Comparison of ENCODE assay signal across 12 cellular contexts in genomic region chr4:1344696-1345095, GRCh38. TPM values are rescaled to one million over a fixed set of nuclear protein-coding genes. Genes with fewer than 3 reads are reported as not detected.
DNase-seq lines count a peak whose midpoint lies in the region; ATAC-seq and TF ChIP-seq lines count a peak whose summit lies in the region.
"Had no signal": no experiment of that assay in that cellular context is flagged by ENCODE, and none has a peak within 500 bp of the region (broad histone marks: within the 10 kb centered on the region; RNA-seq: fewer than 3 reads in every experiment).

No MANE protein-coding gene starts in this region.

- no peaks in the 10 kb centered on the region for H3K27me3 ChIP-seq in SK-N-SH (ENCODE audit: insufficient read depth)
- no peaks in the 10 kb centered on the region for H3K27me3 ChIP-seq in PC-9 (ENCODE audit: insufficient read depth, low read depth)
- H3K27me3 ChIP-seq in osteoblast (ENCODE audit: insufficient read depth, low read length) = no peaks in the 10 kb centered on the region
- H3K27me3 ChIP-seq: thyroid gland had no signal

- H3K4me1 Mint-ChIP-seq in endothelial cell (ENCODE audit: unreplicated experiment) = peaks cover 20% of the 10 kb centered on the region

- WGBS in SK-N-SH (ENCODE audit: low lambda C conversion rate) = 85% methylated on average over 11 of the region's 12 CpGs

- H3K4me3 ChIP-seq in SK-N-SH (ENCODE audit: low read depth in 2 of 2, low read length in 1 of 2) (no peak overlapping the region; a peak in 1 of 4 replicates), PC-9 (no peak overlapping the region), osteoblast (ENCODE audit: insufficient read depth, low read length) (peak overlapping the region; percentile 22)
- H3K4me3 ChIP-seq: thyroid gland had no signal

- H3K79me2 ChIP-seq in SK-N-SH (ENCODE audit: insufficient read depth) = peaks cover 56% of the 10 kb centered on the region
- peaks cover 16% of the 10 kb centered on the region; the same call in 1 of the 2 replicates for H3K79me2 ChIP-seq in PC-9 (ENCODE audit: low read depth)
- peaks cover 47% of the 10 kb centered on the region for H3K79me2 ChIP-seq in osteoblast (ENCODE audit: insufficient read depth, low read length)

- H3K9me3 ChIP-seq in SK-N-SH (no peaks in the 10 kb centered on the region), PC-9 (ENCODE audit: insufficient read depth, low read depth) (no peaks in the 10 kb centered on the region), osteoblast (ENCODE audit: low read depth, low read length) (no peaks in the 10 kb centered on the region)
- H3K9me3 ChIP-seq: thyroid gland had no signal

- no peak for TF ChIP-seq EP300 in SK-N-SH (IDR thresholded peaks at IDR 0.05; ENCODE audit: borderline replicate concordance in 1 of 2, low read depth in 1 of 2, low read length in 1 of 2)

- no peak overlapping the region for H3K27ac ChIP-seq in SK-N-SH (ENCODE audit: low read depth in 2 of 2, low read length in 1 of 2)
- H3K27ac ChIP-seq in PC-9 = no peak overlapping the region; the same call in 1 of the 2 replicates
- no peak overlapping the region for H3K27ac ChIP-seq in osteoblast (ENCODE audit: low read depth, low read length)
- H3K27ac ChIP-seq: thyroid gland had no signal

- H4K20me1 ChIP-seq in SK-N-SH (ENCODE audit: insufficient read depth) (no peaks in the 10 kb centered on the region), PC-9 (ENCODE audit: insufficient read depth) (no peaks in the 10 kb centered on the region; the same call in 1 of the 2 replicates), osteoblast (ENCODE audit: insufficient read depth, low read length) (peaks cover 3% of the 10 kb centered on the region)

- H3K27me3 Mint-ChIP-seq in endothelial cell (ENCODE audit: unreplicated experiment) = peaks cover 19% of the 10 kb centered on the region

- ATAC-seq in SK-N-SH treated with all-trans-retinoic acid at 6 μM for 48 hours (no peak), GM21526 (IDR thresholded peaks at IDR 0.05; ENCODE audit: low FRiP score, unreplicated experiment) (no peak)

- no peak for TF ChIP-seq CTCF in SK-N-SH (IDR thresholded peaks at IDR 0.05)
- TF ChIP-seq CTCF in PC-9 (conservative IDR thresholded peaks at IDR 0.05) = no peak
- no peak for TF ChIP-seq CTCF in endothelial cell (IDR thresholded peaks at IDR 0.05; ENCODE audit: unreplicated experiment)
- TF ChIP-seq CTCF in osteoblast (IDR thresholded peaks at IDR 0.05; ENCODE audit: extremely low read depth, low read depth, low read length) = no peak

- peak overlapping the region; percentile 79 for H3K27ac Mint-ChIP-seq in endothelial cell (ENCODE audit: unreplicated experiment)

- POLR2A ChIA-PET in SK-N-SH (lab: Yijun Ruan, JAX) (no interaction called here), PC-9 (lab: Charles Lee; ENCODE audit: unreplicated experiment) (no interaction called here)

- BruUV-seq in PC-9 (replicated peaks; lab: Mats Ljungman, UMichigan) = no TSS peak

- peak overlapping the region; percentile 98; the same call in 1 of the 2 replicates for H3K4me2 ChIP-seq in SK-N-SH
- peak overlapping the region; percentile 98 for H3K4me2 ChIP-seq in PC-9
- H3K4me2 ChIP-seq in osteoblast (ENCODE audit: insufficient read depth, low read length) = peak overlapping the region; percentile 91

- no peak for TF ChIP-seq RAD21 in SK-N-SH (IDR thresholded peaks at IDR 0.05; ENCODE audit: low read length)

- DNase-seq in SK-N-SH (no peak), PC-9 (peak in 1 of 2 experiments; percentile 63), endothelial cell (ENCODE audit: low spot score) (no peak), osteoblast (ENCODE audit: insufficient read length, low spot score, missing footprints) (no peak), iPS-NIHi11 (ENCODE audit: low spot score) (no peak), NOMO-1 treated with dmso at 0.1 percent for 144 hours (lab: John Stamatoyannopoulos, UW; ENCODE audit: unreplicated experiment) (no peak)
- DNase-seq: NCI-H2081 treated with DMSO at 0.1 percent for 48 hours; occipital lobe; stimulated activated CD4-positive, alpha-beta T cell treated with anti-CD3 and anti-CD28 coated beads, Interleukin-4, amount 100 ng/mL, for 24 hours; thyroid gland had no signal

- H3K4me1 ChIP-seq in SK-N-SH (ENCODE audit: control insufficient read depth in 1 of 2, insufficient read depth in 2 of 2, low read depth in 1 of 2, low read length in 1 of 2) (peaks cover 0 to 20% of the 10 kb centered on the region in 2 experiments; a peak in 1 of 4 replicates), PC-9 (replicated peaks; ENCODE audit: insufficient read depth) (peaks cover 30% of the 10 kb centered on the region), osteoblast (ENCODE audit: insufficient read depth, low read length) (peaks cover 23% of the 10 kb centered on the region)

- H2AFZ ChIP-seq in SK-N-SH (ENCODE audit: low read depth) (no peak overlapping the region), PC-9 (no peak overlapping the region), osteoblast (ENCODE audit: low read length) (no peak overlapping the region)

- H3K36me3 ChIP-seq in SK-N-SH (replicated peaks in 1 of 2; ENCODE audit: control insufficient read depth in 1 of 2, insufficient read depth in 2 of 2, low read length in 1 of 2) (peaks cover 11 to 17% of the 10 kb centered on the region in 2 experiments), PC-9 (ENCODE audit: low read depth) (peaks cover 7% of the 10 kb centered on the region), osteoblast (ENCODE audit: insufficient read depth, low read length) (peaks cover 14% of the 10 kb centered on the region)

- H3K9me2 ChIP-seq in SK-N-SH = no peaks in the 10 kb centered on the region
- H3K9me2 ChIP-seq in PC-9 (ENCODE audit: insufficient read depth) = no peaks in the 10 kb centered on the region

- peak overlapping the region; percentile 85 for H3K4me3 Mint-ChIP-seq in endothelial cell (ENCODE audit: unreplicated experiment)

- H3K36me3 Mint-ChIP-seq in endothelial cell (ENCODE audit: low read depth, unreplicated experiment) = peaks cover 20% of the 10 kb centered on the region

- H3K9ac ChIP-seq in SK-N-SH = no peak overlapping the region

- H3F3A ChIP-seq in SK-N-SH (replicated peaks; ENCODE audit: insufficient read depth) (peaks cover 25% of the 10 kb centered on the region), PC-9 (ENCODE audit: insufficient read depth, low read depth) (peaks cover 44% of the 10 kb centered on the region)

- CTCF ChIA-PET in SK-N-SH (lab: Yijun Ruan, JAX) (interaction anchor here (2.4 kb wide), 1 partner anchor 77 kb away, joined by 5 read pairs; no protein-coding TSS in a partner anchor), PC-9 (lab: Charles Lee) (no interaction called here)

- H3K9me3 Mint-ChIP-seq in endothelial cell (ENCODE audit: unreplicated experiment) = no peaks in the 10 kb centered on the region

- intact Hi-C loops in PC-9 (cut with micrococcal nuclease; ENCODE audit: unreplicated experiment) = loop anchor here (1.0 to 10.0 kb wide), 5 partner anchors 14 to 1102 kb away; partner anchors contain the start of genes FGFRL1, TACC3 and TMEM129

TF ChIP-seq in SK-N-SH, 30 proteins besides CTCF, POLR2A, EP300 and RAD21:
- no peak for TF ChIP-seq SIN3A (IDR thresholded peaks at IDR 0.05; ENCODE audit: borderline replicate concordance, low read depth, low read length)
- no peak for TF ChIP-seq JUND (IDR thresholded peaks at IDR 0.05)
- no peak for TF ChIP-seq YY1 (IDR thresholded peaks at IDR 0.05; ENCODE audit: low read depth)
- TF ChIP-seq RFX5 (IDR thresholded peaks at IDR 0.05; ENCODE audit: low read length) = no peak

TF ChIP-seq in SK-N-SH treated with all-trans-retinoic acid at 6 μM for 48 hours, 23 proteins besides CTCF, POLR2A, EP300 and RAD21 (continues in another document):
- TF ChIP-seq ZNF565 (CRISPR knock-in tag; conservative IDR thresholded peaks at IDR 0.05; ENCODE audit: low read depth) (no peak), OSR1 (CRISPR knock-in tag; IDR thresholded peaks at IDR 0.05) (no peak), CSDC2 (CRISPR knock-in tag; IDR thresholded peaks at IDR 0.05) (no peak), GLIS3 (CRISPR knock-in tag; IDR thresholded peaks at IDR 0.05) (no peak), ISL1 (CRISPR knock-in tag; IDR thresholded peaks at IDR 0.05) (no peak), ESRRG (CRISPR knock-in tag; IDR thresholded peaks at IDR 0.05) (no peak), SNAI2 (CRISPR knock-in tag; IDR thresholded peaks at IDR 0.05) (no peak), TCF4 (CRISPR knock-in tag; IDR thresholded peaks at IDR 0.05; ENCODE audit: borderline replicate concordance) (no peak), ARNTL (CRISPR knock-in tag; IDR thresholded peaks at IDR 0.05; ENCODE audit: borderline replicate concordance, low read depth) (no peak)
- TF ChIP-seq, protein P1, sequence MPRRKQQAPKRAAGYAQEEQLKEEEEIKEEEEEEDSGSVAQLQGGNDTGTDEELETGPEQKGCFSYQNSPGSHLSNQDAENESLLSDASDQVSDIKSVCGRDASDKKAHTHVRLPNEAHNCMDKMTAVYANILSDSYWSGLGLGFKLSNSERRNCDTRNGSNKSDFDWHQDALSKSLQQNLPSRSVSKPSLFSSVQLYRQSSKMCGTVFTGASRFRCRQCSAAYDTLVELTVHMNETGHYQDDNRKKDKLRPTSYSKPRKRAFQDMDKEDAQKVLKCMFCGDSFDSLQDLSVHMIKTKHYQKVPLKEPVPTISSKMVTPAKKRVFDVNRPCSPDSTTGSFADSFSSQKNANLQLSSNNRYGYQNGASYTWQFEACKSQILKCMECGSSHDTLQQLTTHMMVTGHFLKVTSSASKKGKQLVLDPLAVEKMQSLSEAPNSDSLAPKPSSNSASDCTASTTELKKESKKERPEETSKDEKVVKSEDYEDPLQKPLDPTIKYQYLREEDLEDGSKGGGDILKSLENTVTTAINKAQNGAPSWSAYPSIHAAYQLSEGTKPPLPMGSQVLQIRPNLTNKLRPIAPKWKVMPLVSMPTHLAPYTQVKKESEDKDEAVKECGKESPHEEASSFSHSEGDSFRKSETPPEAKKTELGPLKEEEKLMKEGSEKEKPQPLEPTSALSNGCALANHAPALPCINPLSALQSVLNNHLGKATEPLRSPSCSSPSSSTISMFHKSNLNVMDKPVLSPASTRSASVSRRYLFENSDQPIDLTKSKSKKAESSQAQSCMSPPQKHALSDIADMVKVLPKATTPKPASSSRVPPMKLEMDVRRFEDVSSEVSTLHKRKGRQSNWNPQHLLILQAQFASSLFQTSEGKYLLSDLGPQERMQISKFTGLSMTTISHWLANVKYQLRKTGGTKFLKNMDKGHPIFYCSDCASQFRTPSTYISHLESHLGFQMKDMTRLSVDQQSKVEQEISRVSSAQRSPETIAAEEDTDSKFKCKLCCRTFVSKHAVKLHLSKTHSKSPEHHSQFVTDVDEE (CRISPR knock-in tag; IDR thresholded peaks at IDR 0.05) = no peak

RNA-seq across cellular contexts. Expression of gene UVSSA, which starts 2.3 kb away (rescaled TPM):
- polyA plus RNA-seq in SK-N-SH (2012; rRNA removed) = 14.5 and 14.9 TPM in 2 replicates
- 5.2 and 6.2 TPM in 2 replicates for polyA plus RNA-seq in SK-N-SH (2012; cell fraction: cytosol; rRNA removed)
- polyA plus RNA-seq in SK-N-SH (2012; cell fraction: nucleus; rRNA removed) = 74.4 and 110 TPM in 2 replicates
- total RNA-seq in PC-9 (2021) = 24.3 and 38.7 TPM in 2 replicates
- 22.1 TPM for total RNA-seq in endothelial cell (ENCODE audit: unreplicated experiment)
- total RNA-seq in osteoblast = 12.7 and 14.8 TPM in 2 replicates

RNA-seq across cellular contexts. Expression of gene MAEA, which starts 55.0 kb away (rescaled TPM):
- polyA plus RNA-seq in SK-N-SH (2012; rRNA removed) = 123 and 128 TPM in 2 replicates
- 64.4 and 85.4 TPM in 2 replicates for polyA plus RNA-seq in SK-N-SH (2012; cell fraction: cytosol; rRNA removed)
- polyA plus RNA-seq in SK-N-SH (2012; cell fraction: nucleus; rRNA removed) = 196 and 274 TPM in 2 replicates
- 79.4 and 88.6 TPM in 2 replicates for total RNA-seq in PC-9 (2021)
- 68.2 TPM for total RNA-seq in endothelial cell (ENCODE audit: unreplicated experiment)
- 55.7 and 70.6 TPM in 2 replicates for total RNA-seq in osteoblast
